ENCODE assay signal across 1 cellular context in genomic region chr7:8177109-8177933, GRCh38.
TF ChIP-seq lines count a peak whose summit lies in the region.

No MANE protein-coding gene starts in this region.

TF ChIP-seq in GM12878, 131 proteins besides CTCF, POLR2A, EP300 and RAD21 (continued from another document and continues in another):
- peak; percentile 88 for TF ChIP-seq BCL11A (IDR thresholded peaks at IDR 0.05; ENCODE audit: low read depth, low read length)
- TF ChIP-seq ZBTB4 (CRISPR knock-in tag; IDR thresholded peaks at IDR 0.05): no peak
- no peak for TF ChIP-seq RB1 (IDR thresholded peaks at IDR 0.05; ENCODE audit: borderline replicate concordance)
- peak; percentile 33; the same call in 1 of the 2 replicates for TF ChIP-seq ZBTB40 (IDR thresholded peaks at IDR 0.05; ENCODE audit: borderline replicate concordance)
- no peak; the same call in 1 of the 2 replicates for TF ChIP-seq GABPA (IDR thresholded peaks at IDR 0.05; ENCODE audit: low read depth)
- TF ChIP-seq CEBPB (IDR thresholded peaks at IDR 0.05; ENCODE audit: borderline replicate concordance in 1 of 2, low read depth in 2 of 2, low read length in 2 of 2): peak in 1 of 2 experiments; percentile 43; a peak in 1 of 4 replicates
- TF ChIP-seq ZBED1 (IDR thresholded peaks at IDR 0.05; ENCODE audit: borderline replicate concordance): no peak; the same call in 1 of the 2 replicates
- TF ChIP-seq RUNX3 (IDR thresholded peaks at IDR 0.05; ENCODE audit: low read length): peak; percentile 36; the same call in 1 of the 2 replicates
- no peak for TF ChIP-seq PRDM15 (CRISPR knock-in tag; IDR thresholded peaks at IDR 0.05)
- peak; percentile 46; the same call in 1 of the 2 replicates for TF ChIP-seq NBN (IDR thresholded peaks at IDR 0.05)
- TF ChIP-seq TCF12 (IDR thresholded peaks at IDR 0.05; ENCODE audit: low read depth, low read length): 0 out of 2 replicates have a peak, but pooled peaks have one; percentile 10
- TF ChIP-seq, protein P1, sequence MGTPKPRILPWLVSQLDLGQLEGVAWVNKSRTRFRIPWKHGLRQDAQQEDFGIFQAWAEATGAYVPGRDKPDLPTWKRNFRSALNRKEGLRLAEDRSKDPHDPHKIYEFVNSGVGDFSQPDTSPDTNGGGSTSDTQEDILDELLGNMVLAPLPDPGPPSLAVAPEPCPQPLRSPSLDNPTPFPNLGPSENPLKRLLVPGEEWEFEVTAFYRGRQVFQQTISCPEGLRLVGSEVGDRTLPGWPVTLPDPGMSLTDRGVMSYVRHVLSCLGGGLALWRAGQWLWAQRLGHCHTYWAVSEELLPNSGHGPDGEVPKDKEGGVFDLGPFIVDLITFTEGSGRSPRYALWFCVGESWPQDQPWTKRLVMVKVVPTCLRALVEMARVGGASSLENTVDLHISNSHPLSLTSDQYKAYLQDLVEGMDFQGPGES (IDR thresholded peaks at IDR 0.05): no peak
- TF ChIP-seq POLR2AphosphoS2 (IDR thresholded peaks at IDR 0.05; ENCODE audit: low read depth, low read length): no peak
- no peak; the same call in 1 of the 2 replicates for TF ChIP-seq SREBF2 (IDR thresholded peaks at IDR 0.05; ENCODE audit: low read length)
- TF ChIP-seq CBFB (IDR thresholded peaks at IDR 0.05; ENCODE audit: low read depth): no peak
- peak; percentile 53; the same call in 1 of the 2 replicates for TF ChIP-seq JUNB (IDR thresholded peaks at IDR 0.05)
- peak; percentile 81 for TF ChIP-seq CREB1 (IDR thresholded peaks at IDR 0.05; ENCODE audit: low read depth)
- TF ChIP-seq ZZZ3 (IDR thresholded peaks at IDR 0.05; ENCODE audit: control insufficient read depth, insufficient read length, low read depth): no peak
- no peak for TF ChIP-seq TARDBP (IDR thresholded peaks at IDR 0.05; ENCODE audit: borderline replicate concordance)
- peak; percentile 92 for TF ChIP-seq ZNF384 (IDR thresholded peaks at IDR 0.05; ENCODE audit: borderline replicate concordance, low read depth, low read length)
- no peak for TF ChIP-seq HDAC6 (IDR thresholded peaks at IDR 0.05; ENCODE audit: unreplicated experiment)
- TF ChIP-seq MLLT1 (IDR thresholded peaks at IDR 0.05): peak; percentile 24
- TF ChIP-seq, protein P2, sequence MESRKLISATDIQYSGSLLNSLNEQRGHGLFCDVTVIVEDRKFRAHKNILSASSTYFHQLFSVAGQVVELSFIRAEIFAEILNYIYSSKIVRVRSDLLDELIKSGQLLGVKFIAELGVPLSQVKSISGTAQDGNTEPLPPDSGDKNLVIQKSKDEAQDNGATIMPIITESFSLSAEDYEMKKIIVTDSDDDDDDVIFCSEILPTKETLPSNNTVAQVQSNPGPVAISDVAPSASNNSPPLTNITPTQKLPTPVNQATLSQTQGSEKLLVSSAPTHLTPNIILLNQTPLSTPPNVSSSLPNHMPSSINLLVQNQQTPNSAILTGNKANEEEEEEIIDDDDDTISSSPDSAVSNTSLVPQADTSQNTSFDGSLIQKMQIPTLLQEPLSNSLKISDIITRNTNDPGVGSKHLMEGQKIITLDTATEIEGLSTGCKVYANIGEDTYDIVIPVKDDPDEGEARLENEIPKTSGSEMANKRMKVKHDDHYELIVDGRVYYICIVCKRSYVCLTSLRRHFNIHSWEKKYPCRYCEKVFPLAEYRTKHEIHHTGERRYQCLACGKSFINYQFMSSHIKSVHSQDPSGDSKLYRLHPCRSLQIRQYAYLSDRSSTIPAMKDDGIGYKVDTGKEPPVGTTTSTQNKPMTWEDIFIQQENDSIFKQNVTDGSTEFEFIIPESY (IDR thresholded peaks at IDR 0.05): peak; percentile 62; the same call in 1 of the 2 replicates
- no peak for TF ChIP-seq TAF1 (IDR thresholded peaks at IDR 0.05; ENCODE audit: borderline replicate concordance, low read depth, low read length)
- TF ChIP-seq CEBPZ (IDR thresholded peaks at IDR 0.05; ENCODE audit: low read depth, low read length): no peak
- no peak for TF ChIP-seq RFX5 (IDR thresholded peaks at IDR 0.05; ENCODE audit: low read depth, low read length)
- no peak for TF ChIP-seq PAX5 (IDR thresholded peaks at IDR 0.05; ENCODE audit: borderline replicate concordance, low read depth, low read length)
- TF ChIP-seq BHLHE40 (IDR thresholded peaks at IDR 0.05; ENCODE audit: borderline replicate concordance in 1 of 2, low read depth in 2 of 2, low read length in 1 of 2): peak; percentile 82 to 87
- TF ChIP-seq ZNF217 (IDR thresholded peaks at IDR 0.05): no peak; the same call in 1 of the 2 replicates
- TF ChIP-seq EGR1 (IDR thresholded peaks at IDR 0.05; ENCODE audit: borderline replicate concordance in 1 of 2, low read depth in 2 of 2, low read length in 2 of 2): no peak; a peak in 1 of 3 replicates
- peak; percentile 82 for TF ChIP-seq MEF2A (IDR thresholded peaks at IDR 0.05; ENCODE audit: insufficient read depth, low read depth, low read length)
- TF ChIP-seq TCF7 (IDR thresholded peaks at IDR 0.05; ENCODE audit: borderline replicate concordance): peak; percentile 51; the same call in 1 of the 2 replicates
- TF ChIP-seq IKZF2 (IDR thresholded peaks at IDR 0.05): no peak
- TF ChIP-seq FOXK2 (IDR thresholded peaks at IDR 0.05): no peak
